In genomic region chr20:63139369-63139768, GRCh38 we compare ENCODE assay signal across 16 cellular contexts.
DNase-seq lines count a peak whose midpoint lies in the region; ATAC-seq and TF ChIP-seq lines count a peak whose summit lies in the region.
"Had no signal": no experiment of that assay in that cellular context is flagged by ENCODE, and none has a peak within 500 bp of the region (broad histone marks: within the 10 kb centered on the region; RNA-seq: fewer than 3 reads in every experiment).

No MANE protein-coding gene starts in this region.

- H2AFZ ChIP-seq in osteoblast (ENCODE audit: low read length) (no peak overlapping the region), mesenchymal stem cell (ENCODE audit: low read depth, low read length) (no peak overlapping the region)

- H3K9ac ChIP-seq in BLaER1 = no peak overlapping the region; the same call in 1 of the 2 replicates
- H3K9ac ChIP-seq in mesenchymal stem cell (ENCODE audit: low read length) = no peak overlapping the region

- H3K36me3 ChIP-seq in BLaER1 = no peaks in the 10 kb centered on the region
- H3K36me3 ChIP-seq in osteoblast (ENCODE audit: insufficient read depth, low read length) = no peaks in the 10 kb centered on the region
- no peaks in the 10 kb centered on the region for H3K36me3 ChIP-seq in upper lobe of right lung
- H3K36me3 ChIP-seq in mesenchymal stem cell (ENCODE audit: control insufficient read depth in 1 of 2, insufficient read depth in 2 of 2, low read depth in 1 of 2, low read length in 2 of 2) = no peaks in the 10 kb centered on the region

- H3K18ac ChIP-seq in mesenchymal stem cell (ENCODE audit: low read depth in 1 of 2, low read length in 2 of 2) = no peak overlapping the region

- H4K20me1 ChIP-seq in BLaER1 (no peaks in the 10 kb centered on the region), osteoblast (ENCODE audit: insufficient read depth, low read length) (no peaks in the 10 kb centered on the region)

- H3K27ac ChIP-seq in BLaER1 (no peak overlapping the region), osteoblast (ENCODE audit: low read depth, low read length) (no peak overlapping the region), upper lobe of right lung (no peak overlapping the region), mesenchymal stem cell (ENCODE audit: low read length, poor library complexity, severe bottlenecking) (no peak overlapping the region)

- H2AK5ac ChIP-seq in mesenchymal stem cell (ENCODE audit: low read length, severe bottlenecking) = no peak overlapping the region

- H4K8ac ChIP-seq in mesenchymal stem cell (ENCODE audit: low read length) = no peak overlapping the region

- H3K4me3 ChIP-seq in BLaER1 = no peak overlapping the region
- H3K4me3 ChIP-seq in LNCaP clone FGC (ENCODE audit: low read depth, low read length) = no peak overlapping the region
- H3K4me3 ChIP-seq in osteoblast (ENCODE audit: insufficient read depth, low read length) = no peak overlapping the region
- no peak overlapping the region for H3K4me3 ChIP-seq in upper lobe of right lung
- H3K4me3 ChIP-seq in mesenchymal stem cell (ENCODE audit: insufficient read depth in 1 of 2, low read depth in 1 of 2, low read length in 2 of 2) = no peak overlapping the region

- intact Hi-C loops in upper lobe of right lung (cut with DNase I) = no loop called here

- no peak for ATAC-seq in upper lobe of right lung
- no peak for ATAC-seq in GM21381 (IDR thresholded peaks at IDR 0.05; ENCODE audit: unreplicated experiment)
- ATAC-seq: HCT116 had no signal

- no peak overlapping the region for H4K91ac ChIP-seq in mesenchymal stem cell (ENCODE audit: low read length)

- H3K14ac ChIP-seq in mesenchymal stem cell (ENCODE audit: low read length in 2 of 2) = no peak overlapping the region

- 84% methylated on average over 12 of the region's 12 CpGs for WGBS in mesenchymal stem cell

- TF ChIP-seq CTCF in LNCaP clone FGC (IDR thresholded peaks at IDR 0.05; ENCODE audit: control insufficient read depth, extremely low read depth, insufficient read depth) = 0 out of 2 replicates have a peak, but pooled peaks have one; percentile 17
- TF ChIP-seq CTCF in osteoblast (IDR thresholded peaks at IDR 0.05; ENCODE audit: extremely low read depth, low read depth, low read length) = no peak
- no peak for TF ChIP-seq CTCF in upper lobe of right lung (IDR thresholded peaks at IDR 0.05)

- H2BK15ac ChIP-seq in mesenchymal stem cell (ENCODE audit: low read depth, poor library complexity, severe bottlenecking) = no peak overlapping the region

- H3K4me1 ChIP-seq in BLaER1 (peaks cover 37% of the 10 kb centered on the region), osteoblast (ENCODE audit: insufficient read depth, low read length) (no peaks in the 10 kb centered on the region), upper lobe of right lung (no peaks in the 10 kb centered on the region), mesenchymal stem cell (ENCODE audit: control insufficient read depth, insufficient read depth, low read depth, low read length) (no peaks in the 10 kb centered on the region)

- no peak overlapping the region for H2BK12ac ChIP-seq in mesenchymal stem cell (ENCODE audit: low read length in 2 of 2)

- H3K23ac ChIP-seq in mesenchymal stem cell (ENCODE audit: low read length in 2 of 2) = no peak overlapping the region

- H2BK120ac ChIP-seq in mesenchymal stem cell (ENCODE audit: low read depth, low read length) = no peak overlapping the region

- no peak for DNase-seq in LNCaP clone FGC (ENCODE audit: low read depth)
- DNase-seq in osteoblast (ENCODE audit: insufficient read length, low spot score, missing footprints) = peak; percentile 17
- peak; percentile 21 for DNase-seq in upper lobe of right lung
- DNase-seq in SKM-1 treated with dmso at 0.1 percent for 144 hours (lab: John Stamatoyannopoulos, UW; ENCODE audit: unreplicated experiment) = no peak
- no peak for DNase-seq in mesenchymal stem cell
- DNase-seq: 8988T; C1 segment of cervical spinal cord; CD4-positive, CD25-positive, alpha-beta regulatory T cell; CD8-positive, alpha-beta memory T cell; COR-L47; GOT3; H7; HFFc6 had no signal

- no peaks in the 10 kb centered on the region for H3K79me2 ChIP-seq in osteoblast (ENCODE audit: insufficient read depth, low read length)

- H2BK5ac ChIP-seq in mesenchymal stem cell (ENCODE audit: low read depth, low read length, poor library complexity, severe bottlenecking) = no peak overlapping the region

- no peaks in the 10 kb centered on the region for H3K79me1 ChIP-seq in mesenchymal stem cell (replicated peaks; ENCODE audit: low read length, poor library complexity, severe bottlenecking)

- H3K9me3 ChIP-seq in BLaER1 (peaks cover 12% of the 10 kb centered on the region), osteoblast (ENCODE audit: low read depth, low read length) (no peaks in the 10 kb centered on the region), upper lobe of right lung (no peaks in the 10 kb centered on the region), mesenchymal stem cell (ENCODE audit: control insufficient read depth, low read length) (no peaks in the 10 kb centered on the region)

- H3K4me2 ChIP-seq in BLaER1 = peak overlapping the region; percentile 55
- H3K4me2 ChIP-seq in osteoblast (ENCODE audit: insufficient read depth, low read length) = no peak overlapping the region
- no peak overlapping the region for H3K4me2 ChIP-seq in mesenchymal stem cell (ENCODE audit: low read length, poor library complexity, severe bottlenecking)

- H3K27me3 ChIP-seq in BLaER1 = no peaks in the 10 kb centered on the region
- H3K27me3 ChIP-seq in osteoblast (ENCODE audit: insufficient read depth, low read length) = peaks cover 6% of the 10 kb centered on the region
- H3K27me3 ChIP-seq in upper lobe of right lung = peaks cover 19% of the 10 kb centered on the region
- H3K27me3 ChIP-seq in mesenchymal stem cell (ENCODE audit: control insufficient read depth in 1 of 2, insufficient read depth in 1 of 2, low read length in 2 of 2) = peaks cover 22 to 40% of the 10 kb centered on the region in 2 experiments

- H3K4ac ChIP-seq in mesenchymal stem cell (ENCODE audit: low read depth in 1 of 2, low read length in 2 of 2) = no peak overlapping the region

Comparison
In these comparisons a context has a peak if more than half of its experiments do, and no peak if none do; other contexts are left out.
1. DNase-seq: peak in osteoblast (single experiment) and upper lobe of right lung (single experiment); none in LNCaP clone FGC (single experiment), SKM-1 treated with dmso at 0.1 percent for 144 hours (single experiment) and mesenchymal stem cell (single experiment).